Comparison of ENCODE assay signal across 10 cellular contexts in the genomic region with DNA sequence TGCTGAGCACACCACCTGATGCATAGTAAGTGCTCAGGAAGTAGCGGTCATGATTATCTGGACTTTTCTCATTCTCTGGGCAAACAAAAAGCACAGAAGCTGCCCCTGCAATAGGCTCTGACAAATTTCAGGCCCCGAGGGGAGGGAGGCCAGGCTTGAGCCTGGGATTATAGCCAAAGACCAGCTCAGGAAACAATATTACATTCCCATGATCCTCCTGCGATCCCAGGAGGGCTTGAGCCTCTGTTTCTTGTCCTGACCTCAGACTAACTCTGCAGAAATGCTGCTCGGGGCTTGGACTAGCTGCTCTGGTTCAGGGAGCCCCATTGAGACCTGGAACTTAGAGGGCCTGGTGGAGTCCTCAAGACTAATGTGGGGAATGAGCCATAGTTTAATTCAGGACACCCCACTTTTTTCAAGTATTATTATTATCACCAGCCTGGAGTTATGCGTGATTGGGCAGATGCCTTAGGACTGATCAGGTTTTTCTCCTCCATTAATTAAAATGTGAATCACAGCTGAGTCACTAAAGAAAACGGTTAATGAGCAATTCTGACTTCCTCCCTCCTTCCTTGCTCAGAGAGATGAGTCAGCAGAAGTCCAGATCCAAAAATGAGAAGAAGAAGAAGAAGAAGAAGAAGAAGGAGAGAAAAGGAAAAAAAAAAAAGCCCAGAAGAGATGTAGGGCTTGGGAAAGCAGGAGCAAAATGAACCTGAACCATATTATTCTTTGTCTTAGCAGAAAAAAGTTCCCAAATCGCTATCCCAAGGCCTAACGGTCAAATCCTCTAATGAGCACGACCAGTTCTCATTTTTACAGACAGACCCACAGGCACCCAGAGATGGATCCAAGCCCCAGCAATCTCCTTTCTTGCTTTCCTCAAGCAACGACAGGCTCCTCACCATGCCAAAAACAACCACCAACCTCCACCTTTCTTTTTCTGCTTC.
DNase-seq lines count a peak whose midpoint lies in the region; ATAC-seq and TF ChIP-seq lines count a peak whose summit lies in the region.
"Had no signal": no experiment of that assay in that cellular context is flagged by ENCODE, and none has a peak within 500 bp of the region (broad histone marks: within the 10 kb centered on the region; RNA-seq: fewer than 3 reads in every experiment).

No MANE protein-coding gene starts in this region.

- H4K8ac ChIP-seq in IMR-90 (ENCODE audit: low read depth in 2 of 2, low read length in 2 of 2) = peak overlapping the region; percentile 95 to 96

- H2BK20ac ChIP-seq in IMR-90 (ENCODE audit: low read depth, low read length) = peak overlapping the region; percentile 96

- H3K27ac ChIP-seq in IMR-90 (ENCODE audit: insufficient read depth, low read length) (peak overlapping the region; percentile 92), right cardiac atrium (ENCODE audit: low read length) (peak overlapping the region; percentile 15)
- H3K27ac ChIP-seq: HL-60 had no signal

- H2AK5ac ChIP-seq in IMR-90 (ENCODE audit: low read depth, low read length) = peak overlapping the region; percentile 94

- H3K56ac ChIP-seq in IMR-90 (ENCODE audit: extremely low read depth, insufficient read depth, low read length) = peak overlapping the region; percentile 97

- H3K9me3 ChIP-seq in IMR-90 (ENCODE audit: control insufficient read depth, insufficient read depth, low read length) (peaks cover 8% of the 10 kb centered on the region), right cardiac atrium (ENCODE audit: control insufficient read depth, low read length) (peaks cover 3% of the 10 kb centered on the region)

- H3K27me3 ChIP-seq in IMR-90 (ENCODE audit: control insufficient read depth, insufficient read depth, low read length) (no peaks in the 10 kb centered on the region), right cardiac atrium (ENCODE audit: control insufficient read depth, insufficient read depth) (no peaks in the 10 kb centered on the region)

- peak; percentile 21; the same call in 1 of the 2 replicates for TF ChIP-seq POLR2A in IMR-90 (IDR thresholded peaks at IDR 0.05; ENCODE audit: low read depth, low read length)

- H2BK15ac ChIP-seq in IMR-90 (ENCODE audit: low read depth, low read length) = peak overlapping the region; percentile 95

- H4K91ac ChIP-seq in IMR-90 (ENCODE audit: insufficient read depth, low read depth, low read length) = peak overlapping the region; percentile 99

- H3K4me1 ChIP-seq in IMR-90 (ENCODE audit: control insufficient read depth, insufficient read depth, low read length) (peaks cover 6% of the 10 kb centered on the region), right cardiac atrium (ENCODE audit: control insufficient read depth, insufficient read depth, low read length) (no peaks in the 10 kb centered on the region)

- no peaks in the 10 kb centered on the region for H3K36me3 Mint-ChIP-seq in activated T-helper 17 cell treated with anti-CD3 and anti-CD28 coated beads, Interleukin-2, amount 50 U/mL, for 72 hours (ENCODE audit: low read depth)
- no peaks in the 10 kb centered on the region for H3K36me3 Mint-ChIP-seq in activated CD4-positive, alpha-beta T cell treated with anti-CD3 and anti-CD28 coated beads for 36 hours (ENCODE audit: low read depth)

- DNase-seq in AG08396 (ENCODE audit: low spot score) (peak; percentile 71), IMR-90 (peak; percentile 93), amniotic stem cell (lab: John Stamatoyannopoulos, UW) (peak; percentile 47), right cardiac atrium (peak in 1 of 3 donors; percentile 19), SK-N-DZ (ENCODE audit: low spot score) (no peak)
- no peak for DNase-seq in activated CD4-positive, alpha-beta T cell treated with anti-CD3 and anti-CD28 coated beads for 36 hours
- DNase-seq: activated T-cell treated with anti-CD3 and anti-CD28 coated beads, Interleukin-2, amount 50 U/mL, for 4 hours had no signal

- H3K9ac ChIP-seq in IMR-90 (ENCODE audit: low read depth, low read length) = peak overlapping the region; percentile 22; the same call in 1 of the 2 replicates

- intact Hi-C loops in IMR-90 (cut with micrococcal nuclease) (no loop called here), right cardiac atrium (cut with DNase I) (no loop called here)
- intact Hi-C loops in activated CD4-positive, alpha-beta T cell treated with anti-CD3 and anti-CD28 coated beads for 36 hours (cut with DNase I, micrococcal nuclease) = no loop called here

- no peaks in the 10 kb centered on the region for H3K36me3 ChIP-seq in IMR-90 (ENCODE audit: control insufficient read depth, insufficient read depth, low read length)

- peak overlapping the region; percentile 92 for H3K4ac ChIP-seq in IMR-90 (ENCODE audit: low read depth, low read length)

- H2AFZ ChIP-seq in IMR-90 (replicated peaks; ENCODE audit: low read length, poor library complexity) = peak overlapping the region; percentile 77

- TF ChIP-seq CTCF in IMR-90 (conservative IDR thresholded peaks at IDR 0.05; ENCODE audit: low read depth, low read length) = no peak

- dilution Hi-C loops in IMR-90 (cut with HindIII; ENCODE audit: low sequenced_read_pairs, unreplicated experiment) = no loop called here

- no peak for TF ChIP-seq RAD21 in IMR-90 (IDR thresholded peaks at IDR 0.05; ENCODE audit: low read length)

- peak overlapping the region; percentile 73; the same call in 1 of the 2 replicates for H3K4me2 ChIP-seq in IMR-90 (ENCODE audit: low read depth, low read length)

- no peaks in the 10 kb centered on the region for H3K4me1 Mint-ChIP-seq in activated T-helper 17 cell treated with anti-CD3 and anti-CD28 coated beads, Interleukin-2, amount 50 U/mL, for 72 hours
- H3K4me1 Mint-ChIP-seq in activated CD4-positive, alpha-beta T cell treated with anti-CD3 and anti-CD28 coated beads for 36 hours = no peaks in the 10 kb centered on the region

- H3K9me3 Mint-ChIP-seq in activated T-helper 17 cell treated with anti-CD3 and anti-CD28 coated beads, Interleukin-2, amount 50 U/mL, for 72 hours = no peaks in the 10 kb centered on the region
- H3K9me3 Mint-ChIP-seq in activated CD4-positive, alpha-beta T cell treated with anti-CD3 and anti-CD28 coated beads for 36 hours (ENCODE audit: low read depth) = peaks cover 2% of the 10 kb centered on the region

- H3K4me3 ChIP-seq in IMR-90 (ENCODE audit: insufficient read depth, low read depth, low read length) (no peak overlapping the region), right cardiac atrium (ENCODE audit: low read length) (no peak overlapping the region)

- ATAC-seq in IMR-90 (ENCODE audit: low read depth) = peak; percentile 81
- peak in 1 of 2 donors; percentile 48 for ATAC-seq in right cardiac atrium
- ATAC-seq in HG03354 (IDR thresholded peaks at IDR 0.05; ENCODE audit: poor library complexity, severe bottlenecking, unreplicated experiment) = no peak
- ATAC-seq in activated T-helper 17 cell treated with anti-CD3 and anti-CD28 coated beads, Interleukin-2, amount 50 U/mL, for 72 hours (replicated peaks) = no peak
- ATAC-seq in activated CD4-positive, alpha-beta T cell treated with anti-CD3 and anti-CD28 coated beads for 36 hours = no peak
- ATAC-seq: activated T-cell treated with anti-CD3 and anti-CD28 coated beads, Interleukin-2, amount 50 U/mL, for 4 hours had no signal

- in situ Hi-C loops in IMR-90 (cut with MboI; ENCODE audit: low sequenced_read_pairs) = no loop called here

- peaks cover 5 to 23% of the 10 kb centered on the region in 2 experiments; a peak in 3 of 4 replicates for H3K79me1 ChIP-seq in IMR-90 (ENCODE audit: low read depth in 1 of 2, low read length in 2 of 2)

- H4K5ac ChIP-seq in IMR-90 (ENCODE audit: low read depth, low read length) = peak overlapping the region; percentile 35

- H2AK9ac ChIP-seq in IMR-90 (replicated peaks; ENCODE audit: low read depth, low read length, poor library complexity) = peak overlapping the region; percentile 81

- peak overlapping the region; percentile 99 for H2BK120ac ChIP-seq in IMR-90 (ENCODE audit: low read depth, low read length)

- no peak overlapping the region for H3K4me3 Mint-ChIP-seq in activated T-helper 17 cell treated with anti-CD3 and anti-CD28 coated beads, Interleukin-2, amount 50 U/mL, for 72 hours
- no peak overlapping the region for H3K4me3 Mint-ChIP-seq in activated CD4-positive, alpha-beta T cell treated with anti-CD3 and anti-CD28 coated beads for 36 hours
- H3K4me3 Mint-ChIP-seq: activated T-cell treated with anti-CD3 and anti-CD28 coated beads, Interleukin-2, amount 50 U/mL, for 4 hours had no signal

- H2BK5ac ChIP-seq in IMR-90 (ENCODE audit: low read depth, low read length, poor library complexity, severe bottlenecking) = peak overlapping the region; percentile 86

- H3K14ac ChIP-seq in IMR-90 (replicated peaks; ENCODE audit: low read depth, low read length) = peak overlapping the region; percentile 97

- no peak overlapping the region for H3K27ac Mint-ChIP-seq in activated T-helper 17 cell treated with anti-CD3 and anti-CD28 coated beads, Interleukin-2, amount 50 U/mL, for 72 hours
- H3K27ac Mint-ChIP-seq in activated CD4-positive, alpha-beta T cell treated with anti-CD3 and anti-CD28 coated beads for 36 hours = no peak overlapping the region

- CTCF ChIA-PET in IMR-90 (lab: Yijun Ruan, JAX) = no interaction called here
- CTCF ChIA-PET in activated CD4-positive, alpha-beta T cell treated with anti-CD3 and anti-CD28 coated beads for 36 hours (lab: Charles Lee) = interaction anchor here (0.8 to 1.4 kb wide), 4 partner anchors 16 to 227 kb away, joined by 3 to 5 read pairs (median 4); no protein-coding TSS in a partner anchor

- H3K18ac ChIP-seq in IMR-90 (ENCODE audit: low read depth, low read length) = peak overlapping the region; percentile 56

- WGBS in IMR-90 (ENCODE audit: extremely low coverage in 2 of 2, insufficient read length in 1 of 2), 2 experiments = 50% methylated on average over 5 of the region's 10 CpGs; no CpG with 5 or more reads in 1 of the 2 experiments
- 47% methylated on average over 10 of the region's 10 CpGs for WGBS in right cardiac atrium

- peak overlapping the region; percentile 95 for H3K23ac ChIP-seq in IMR-90 (ENCODE audit: low read depth, low read length)

- POLR2A ChIA-PET in IMR-90 (lab: Charles Lee; ENCODE audit: unreplicated experiment) = interaction anchor here (0.5 kb wide), 1 partner anchor 418 kb away, joined by 5 read pairs; no protein-coding TSS in a partner anchor
- POLR2A ChIA-PET in activated CD4-positive, alpha-beta T cell treated with anti-CD3 and anti-CD28 coated beads for 36 hours (lab: Charles Lee) = no interaction called here

- no peaks in the 10 kb centered on the region for H4K20me1 ChIP-seq in IMR-90 (ENCODE audit: insufficient read depth, low read length)

- BruUV-seq in IMR-90 (replicated peaks; lab: Mats Ljungman, UMichigan) = no TSS peak

- H3K27me3 Mint-ChIP-seq in activated T-helper 17 cell treated with anti-CD3 and anti-CD28 coated beads, Interleukin-2, amount 50 U/mL, for 72 hours = peaks cover 25% of the 10 kb centered on the region
- H3K27me3 Mint-ChIP-seq in activated CD4-positive, alpha-beta T cell treated with anti-CD3 and anti-CD28 coated beads for 36 hours = peaks cover 24% of the 10 kb centered on the region

- H3K9me1 ChIP-seq in IMR-90 (ENCODE audit: insufficient read depth, low read length) = peaks cover 8% of the 10 kb centered on the region; the same call in 1 of the 2 replicates

Comparison
In these comparisons a context has a peak if more than half of its experiments do, and no peak if none do; other contexts are left out.
1. DNase-seq: peak in AG08396 (single experiment), IMR-90 (single experiment) and amniotic stem cell (single experiment); none in SK-N-DZ (single experiment) and activated CD4-positive, alpha-beta T cell treated with anti-CD3 and anti-CD28 coated beads for 36 hours (single experiment).